ENCODE assay signal across 9 cellular contexts in the genomic region with DNA sequence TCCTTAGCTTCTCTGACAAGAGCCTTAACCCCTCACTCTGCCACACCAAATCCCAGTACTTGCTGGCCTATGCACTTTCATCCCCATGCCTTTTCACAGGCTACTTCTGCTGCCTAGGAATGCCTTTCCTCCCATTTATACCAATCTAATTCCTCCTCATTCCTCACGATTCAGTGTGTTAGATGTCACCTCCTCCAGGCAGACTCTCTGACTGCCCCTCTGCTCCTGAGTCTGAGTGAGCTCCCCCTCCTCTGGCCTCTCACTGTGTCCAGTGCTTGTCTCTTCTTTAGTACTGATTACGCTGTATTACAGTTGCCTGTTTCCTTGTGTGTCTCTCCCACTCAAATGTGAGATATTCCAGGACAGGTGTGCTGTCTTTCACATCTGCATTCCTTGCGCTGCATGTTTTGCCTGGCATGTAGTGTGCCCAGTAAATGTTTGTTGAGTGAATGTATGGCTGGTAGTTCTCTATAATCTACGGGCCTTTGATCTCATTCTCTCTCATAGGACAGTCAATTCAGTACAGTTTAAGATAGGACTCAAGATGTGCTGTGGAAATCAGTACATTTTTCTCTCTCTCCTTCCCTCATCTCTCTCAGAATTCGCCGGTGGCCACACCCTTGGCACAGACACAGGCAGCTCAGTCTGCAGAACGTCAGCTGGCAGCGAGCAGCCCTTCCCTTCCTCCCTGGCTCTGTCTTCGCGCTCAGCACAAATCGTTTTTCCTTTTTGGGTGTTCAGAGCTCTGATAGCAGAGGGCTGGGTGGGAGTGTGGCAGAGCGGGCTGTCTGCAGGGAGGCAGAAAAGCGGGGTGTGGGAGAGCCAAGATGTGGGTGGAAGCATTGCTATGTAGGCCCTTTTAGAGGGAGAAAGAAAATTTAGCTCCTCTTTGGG. TPM values are rescaled to one million over a fixed set of nuclear protein-coding genes. Genes with fewer than 3 reads are reported as not detected.
A peak's percentile ranks its signal among the peaks of the same experiment; 100 is the strongest.
DNase-seq lines count a peak whose midpoint lies in the region; ATAC-seq and TF ChIP-seq lines count a peak whose summit lies in the region.
"Had no signal": no experiment of that assay in that cellular context is flagged by ENCODE, and none has a peak within 500 bp of the region (broad histone marks: within the 10 kb centered on the region; RNA-seq: fewer than 3 reads in every experiment).

No MANE protein-coding gene starts in this region.

- in situ Hi-C loops in ACHN (cut with HindIII; ENCODE audit: low pct_ligation_motif_present, low pct_unique_long_range_greater_than_20kb, low sequenced_read_pairs): no loop called here

- no peak for TF ChIP-seq EP300 in stomach (IDR thresholded peaks at IDR 0.05)

- 18 to 34% (median 26%) methylated on average over 13 of the region's 13 CpGs for WGBS in stomach, 5 donors

- DNase-seq in NCI-H1105 treated with DMSO at 0.1 percent for 48 hours (lab: John Stamatoyannopoulos, UW) (peak; percentile 36), breast epithelium (ENCODE audit: low spot score in 2 of 2) (peak; percentile 59 to 62), islet precursor cell (peak; percentile 60), stomach (peak; percentile 40), BE2C (no peak), ACHN (no peak), activated gamma-delta T cell treated with Interleukin-2 at 50 U/mL for 16 hours (no peak)
- DNase-seq: immature natural killer cell had no signal

- intact Hi-C loops in breast epithelium (cut with DNase I; ENCODE audit: low total_unique reads): loop anchor here (1.0 kb wide), 1 partner anchor 31 kb away; no protein-coding TSS in a partner anchor
- intact Hi-C loops in stomach (cut with DNase I; ENCODE audit: low total_unique reads): no loop called here

- no peaks in the 10 kb centered on the region for H3K27me3 ChIP-seq in breast epithelium
- H3K27me3 ChIP-seq in stomach: no peaks in the 10 kb centered on the region
- no peaks in the 10 kb centered on the region for H3K27me3 ChIP-seq in BE2C

- TF ChIP-seq POLR2A in breast epithelium (IDR thresholded peaks at IDR 0.05) (no peak), stomach (IDR thresholded peaks at IDR 0.05) (no peak)

- H3K9me3 ChIP-seq in breast epithelium (no peaks in the 10 kb centered on the region), stomach (no peaks in the 10 kb centered on the region), BE2C (no peaks in the 10 kb centered on the region)

- H3K4me3 ChIP-seq in breast epithelium (peak overlapping the region in 1 of 3 donors; percentile 15), stomach (peak overlapping the region in 1 of 4 donors; percentile 1), BE2C (ENCODE audit: low read depth, low read length) (no peak overlapping the region)

- H3K27ac ChIP-seq in breast epithelium (peak overlapping the region; percentile 69 to 71), stomach (peak overlapping the region in 4 of 5 donors; percentile 48 to 73 (median 68))

- no peak for TF ChIP-seq CTCF in breast epithelium (IDR thresholded peaks at IDR 0.05)
- TF ChIP-seq CTCF in stomach (IDR thresholded peaks at IDR 0.05): no peak
- TF ChIP-seq CTCF in BE2C (IDR thresholded peaks at IDR 0.05; ENCODE audit: low read depth, low read length): no peak

- no peak for ATAC-seq in GM21367 (IDR thresholded peaks at IDR 0.05; ENCODE audit: unreplicated experiment)

- H3K4me1 ChIP-seq in breast epithelium (peaks cover 4 to 12% of the 10 kb centered on the region in 2 donors), stomach (peaks cover 10 to 30% (median 20%) of the 10 kb centered on the region in 4 donors), BE2C (peaks cover 24% of the 10 kb centered on the region)

- H3K36me3 ChIP-seq in breast epithelium (no peaks in the 10 kb centered on the region), stomach (no peaks in the 10 kb centered on the region), BE2C (no peaks in the 10 kb centered on the region)

RNA-seq across cellular contexts. Expression of a gene that starts 18.5 kb away (rescaled TPM):
- 10 to 100 TPM in 1 of 3 donors, 1 to 10 TPM in 2; 6.1 to 15.4 (median 7.2) TPM for total RNA-seq in breast epithelium
- 10 to 100 TPM in 2 of 5 donors, 1 to 10 TPM in 2, not detected in 1; 2.3 to 12.1 (median 10.5) TPM for total RNA-seq in stomach
- polyA plus RNA-seq in stomach: 10 to 100 TPM in 1 of 3 donors, 1 to 10 TPM in 2; 4.9 to 60.7 (median 6.9) TPM
- 78.8 TPM for polyA plus RNA-seq in BE2C (2012; ENCODE audit: insufficient read depth, insufficient read length, low read depth)

Comparison
In these comparisons a context has a peak if more than half of its experiments do, and no peak if none do; other contexts are left out.
1. DNase-seq: peak in NCI-H1105 treated with DMSO at 0.1 percent for 48 hours (single experiment), breast epithelium (2 of 2), islet precursor cell (single experiment) and stomach (single experiment); none in BE2C (single experiment), ACHN (single experiment) and activated gamma-delta T cell treated with Interleukin-2 at 50 U/mL for 16 hours (single experiment).